10 cellular contexts compared by ENCODE assay signal in genomic region chr1:11807087-11807486, GRCh38. TPM values are rescaled to one million over a fixed set of nuclear protein-coding genes. Genes with fewer than 3 reads are reported as not detected.
DNase-seq lines count a peak whose midpoint lies in the region; ATAC-seq and TF ChIP-seq lines count a peak whose summit lies in the region.
"Had no signal": no experiment of that assay in that cellular context is flagged by ENCODE, and none has a peak within 500 bp of the region (broad histone marks: within the 10 kb centered on the region; RNA-seq: fewer than 3 reads in every experiment).

No MANE protein-coding gene starts in this region.

- TF ChIP-seq CTCF in heart left ventricle (IDR thresholded peaks at IDR 0.05) (no peak), breast epithelium (IDR thresholded peaks at IDR 0.05) (no peak), upper lobe of right lung (IDR thresholded peaks at IDR 0.05) (no peak)

- DNase-seq in heart left ventricle, result no peak
- DNase-seq in Right ventricle myocardium inferior (ENCODE audit: missing footprints), result no peak
- DNase-seq in breast epithelium (ENCODE audit: low spot score in 2 of 2), result no peak
- peak; percentile 2 for DNase-seq in upper lobe of right lung
- no peak for DNase-seq in kidney tubule cell (ENCODE audit: low spot score)
- DNase-seq in UCSD-AML1 (lab: John Stamatoyannopoulos, UW; ENCODE audit: unreplicated experiment), result no peak
- no peak for DNase-seq in iPS-NIHi11 (ENCODE audit: low spot score)
- DNase-seq: activated gamma-delta T cell had no signal

- intact Hi-C loops in heart left ventricle (cut with DNase I) (loop anchor here in 6 of 10 donors (5.0 to 10.0 kb wide), 3 partner anchors 70 to 532 kb away; partner anchors contain the start of genes AGTRAP (in 5 of the 6) and UBIAD1 (in 1 of the 6)), Right ventricle myocardium inferior (cut with DNase I) (no loop called here), breast epithelium (cut with DNase I; ENCODE audit: low total_unique reads) (no loop called here), upper lobe of right lung (cut with DNase I) (no loop called here)

- peak overlapping the region; percentile 97 to 100 (median 99) for H3K27ac ChIP-seq in heart left ventricle
- peak overlapping the region; percentile 98 to 100 for H3K27ac ChIP-seq in breast epithelium
- H3K27ac ChIP-seq in upper lobe of right lung, result peak overlapping the region; percentile 98

- H3K4me3 ChIP-seq in heart left ventricle, result peak overlapping the region in 10 of 12 donors; percentile 67 to 98 (median 83)
- peak overlapping the region; percentile 83 to 96 (median 84) for H3K4me3 ChIP-seq in breast epithelium
- H3K4me3 ChIP-seq in mononuclear cell (ENCODE audit: low read length), result peak overlapping the region; percentile 79
- peak overlapping the region; percentile 94 for H3K4me3 ChIP-seq in upper lobe of right lung

- H3K27me3 ChIP-seq in heart left ventricle, result no peaks in the 10 kb centered on the region
- H3K27me3 ChIP-seq in breast epithelium, result no peaks in the 10 kb centered on the region
- no peaks in the 10 kb centered on the region for H3K27me3 ChIP-seq in mononuclear cell (ENCODE audit: insufficient read depth, low read length)
- no peaks in the 10 kb centered on the region for H3K27me3 ChIP-seq in upper lobe of right lung

- H3K9me3 ChIP-seq in heart left ventricle, result no peaks in the 10 kb centered on the region
- H3K9me3 ChIP-seq in breast epithelium, result no peaks in the 10 kb centered on the region
- no peaks in the 10 kb centered on the region for H3K9me3 ChIP-seq in mononuclear cell (ENCODE audit: low read depth, low read length)
- no peaks in the 10 kb centered on the region for H3K9me3 ChIP-seq in upper lobe of right lung

- no peak for ATAC-seq in heart left ventricle
- no peak for ATAC-seq in Right ventricle myocardium inferior
- ATAC-seq in upper lobe of right lung, result no peak

- WGBS in heart left ventricle, 4 donors, result 52 to 67% (median 62%) methylated on average over 3 of the region's 3 CpGs

- no peak for TF ChIP-seq POLR2A in heart left ventricle (IDR thresholded peaks at IDR 0.05)
- TF ChIP-seq POLR2A in breast epithelium (IDR thresholded peaks at IDR 0.05), result no peak

- H3K4me1 ChIP-seq in heart left ventricle (peaks cover 14 to 68% (median 44%) of the 10 kb centered on the region in 12 donors), breast epithelium (peaks cover 13% of the 10 kb centered on the region in 2 donors), mononuclear cell (ENCODE audit: insufficient read depth, low read length) (peaks cover 51% of the 10 kb centered on the region), upper lobe of right lung (peaks cover 42% of the 10 kb centered on the region)

- H3K36me3 ChIP-seq in heart left ventricle (peaks cover 0 to 49% (median 45%) of the 10 kb centered on the region in 9 donors), breast epithelium (no peaks in the 10 kb centered on the region), upper lobe of right lung (peaks cover 31% of the 10 kb centered on the region)

RNA-seq across cellular contexts. Expression of gene CLCN6, which starts 1.1 kb away (rescaled TPM):
- total RNA-seq in heart left ventricle, result 10 to 100 TPM; 11.6 to 21.5 (median 17.2) TPM
- 10 to 100 TPM; 10.2 to 17.2 TPM for polyA plus RNA-seq in heart left ventricle
- 15.7 TPM for total RNA-seq in Right ventricle myocardium inferior
- total RNA-seq in breast epithelium, result 10 to 100 TPM; 14.6 to 21.1 (median 16.7) TPM
- total RNA-seq in mononuclear cell, result 7.8 TPM
- total RNA-seq in upper lobe of right lung, result 33.7 TPM

RNA-seq across cellular contexts. Expression of gene MTHFR, which starts 1.3 kb away (rescaled TPM):
- total RNA-seq in heart left ventricle (10 to 100 TPM; 26.9 to 61.2 (median 38.1) TPM), Right ventricle myocardium inferior (34.1 TPM), breast epithelium (10 to 100 TPM; 24.6 to 42.0 (median 30.0) TPM), mononuclear cell (28.4 TPM), upper lobe of right lung (45.4 TPM)
- 10 to 100 TPM; 21.9 to 45.9 TPM for polyA plus RNA-seq in heart left ventricle

RNA-seq across cellular contexts. Expression of gene NPPA, which starts 40.5 kb away (rescaled TPM):
- total RNA-seq in heart left ventricle (1,000 to 10,000 TPM in 1 of 9 donors, 100 to 1,000 TPM in 8; 126 to 3,156 (median 279) TPM), Right ventricle myocardium inferior (8.2 TPM), breast epithelium (under 1 TPM in 1 of 3 donors, not detected in 2; 0.66 TPM), mononuclear cell (not detected), upper lobe of right lung (8.4 TPM)
- 1,000 to 10,000 TPM in 1 of 2 donors, 10 to 100 TPM in 1; 59.9 to 1,418 TPM for polyA plus RNA-seq in heart left ventricle
- total RNA-seq: HT1080 had no signal

RNA-seq across cellular contexts. Expression of gene C1orf167, which starts 45.1 kb away (rescaled TPM):
- total RNA-seq in heart left ventricle (1 to 10 TPM; 1.5 to 7.6 (median 3.1) TPM), Right ventricle myocardium inferior (5.0 TPM), breast epithelium (1 to 10 TPM in 1 of 3 donors, not detected in 2; 1.3 TPM), mononuclear cell (not detected), upper lobe of right lung (4.7 TPM)
- 1 to 10 TPM; 4.1 to 4.9 TPM for polyA plus RNA-seq in heart left ventricle
- total RNA-seq: HT1080 had no signal

RNA-seq across cellular contexts. Expression of gene NPPB, which starts 51.7 kb away (rescaled TPM):
- total RNA-seq in heart left ventricle, result 1,000 to 10,000 TPM in 1 of 9 donors, 100 to 1,000 TPM in 4, 10 to 100 TPM in 4; 14.4 to 1,297 (median 252) TPM
- 1,000 to 10,000 TPM in 1 of 2 donors, 100 to 1,000 TPM in 1; 197 to 7,924 TPM for polyA plus RNA-seq in heart left ventricle
- 5.1 TPM for total RNA-seq in Right ventricle myocardium inferior
- not detected for total RNA-seq in breast epithelium
- total RNA-seq in mononuclear cell, result not detected
- 0.81 TPM for total RNA-seq in upper lobe of right lung
- total RNA-seq: HT1080 had no signal

Comparison
In these comparisons a context has a peak if more than half of its experiments do, and no peak if none do; other contexts are left out.
1. RNA of gene NPPA, which starts 40.5 kb away (total RNA-seq): 126 to 3,156 TPM in heart left ventricle; 8.4 TPM in upper lobe of right lung (single experiment), 8.2 TPM in Right ventricle myocardium inferior (single experiment), 0.66 TPM in breast epithelium and not detected in mononuclear cell (single experiment); every median in the first group is over 10 times any median in the second.
2. intact Hi-C loops: an anchor here in heart left ventricle (5.0 to 10.0 kb wide); none called in Right ventricle myocardium inferior, breast epithelium and upper lobe of right lung.
3. Peak in every context shown above with its lines, with median percentiles within 50 percentile points of each other: H3K27ac ChIP-seq and H3K4me3 ChIP-seq.